22 cellular contexts compared by ENCODE assay signal in the genomic region with DNA sequence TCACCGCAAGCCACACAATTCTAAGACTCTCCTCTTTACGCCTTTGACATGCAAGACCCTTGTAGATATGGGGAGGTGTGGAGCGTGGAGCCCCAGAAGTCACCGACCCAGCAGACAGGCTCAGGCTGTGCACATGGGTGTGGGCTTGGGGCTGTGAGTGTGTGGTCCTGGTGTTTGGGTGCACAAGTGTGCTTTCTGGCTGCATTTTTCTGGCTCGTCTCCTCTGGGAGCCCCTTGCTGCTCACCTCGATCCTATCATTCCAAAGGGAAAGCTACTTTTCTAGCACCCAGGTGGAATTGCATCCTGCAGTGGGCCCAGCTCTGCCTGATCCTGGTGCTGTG.
"Had no signal": no experiment of that assay in that cellular context is flagged by ENCODE, and none has a peak within 500 bp of the region (broad histone marks: within the 10 kb centered on the region; RNA-seq: fewer than 3 reads in every experiment).

No MANE protein-coding gene starts in this region.

- ATAC-seq: activated T-cell treated with anti-CD3 and anti-CD28 coated beads, Interleukin-2, amount 50 U/mL, for 72 hours; foreskin keratinocyte; natural killer cell treated with Interleukin-12 subunit alpha and Interleukin-12 subunit beta and Interleukin-15 and Interleukin-18, amount 100 ng/mL, for 72 hours; pancreas; psoas muscle; stimulated activated naive CD8-positive, alpha-beta T cell treated with anti-CD3 and anti-CD28 coated beads, Interleukin-15, Interleukin-2, amounts not matched to agents 100 U/mL and 50 U/mL, for 24 hours had no signal

- H3K27ac Mint-ChIP-seq: activated CD4-positive, alpha-beta memory T cell treated with anti-CD3 and anti-CD28 coated beads, Interleukin-2, amount 10 ng/mL, durations not matched to agents 7 days and 5 days; activated naive CD4-positive, alpha-beta T cell treated with anti-CD3 and anti-CD28 coated beads for 36 hours; activated T-cell treated with anti-CD3 and anti-CD28 coated beads, Interleukin-2, amount 50 U/mL, for 72 hours; immature natural killer cell; mesothelial cell of epicardium had no signal

- H3K4me3 Mint-ChIP-seq: activated CD4-positive, alpha-beta memory T cell treated with anti-CD3 and anti-CD28 coated beads, Interleukin-2, amount 10 ng/mL, durations not matched to agents 7 days and 5 days; activated naive CD4-positive, alpha-beta T cell treated with anti-CD3 and anti-CD28 coated beads for 36 hours; activated T-cell treated with anti-CD3 and anti-CD28 coated beads, Interleukin-2, amount 50 U/mL, for 72 hours; immature natural killer cell; mesothelial cell of epicardium; natural killer cell treated with Interleukin-12 subunit alpha and Interleukin-12 subunit beta and Interleukin-15 and Interleukin-18, amount 100 ng/mL, for 72 hours had no signal

- H3K27me3 ChIP-seq: cardiac muscle cell, left lung, pancreas, right atrium auricular region, upper lobe of right lung had no signal

- H3K4me3 ChIP-seq: cardiac muscle cell, left lung, lung, pancreas, psoas muscle, right atrium auricular region, upper lobe of right lung had no signal

- DNase-seq: activated CD4-positive, alpha-beta memory T cell treated with anti-CD3 and anti-CD28 coated beads, Interleukin-2, amount 10 ng/mL, durations not matched to agents 7 days and 5 days; activated CD4-positive, alpha-beta T cell treated with anti-CD3 and anti-CD28 coated beads for 48 hours; activated effector memory CD4-positive, alpha-beta T cell treated with Interleukin-2 at 50 U/mL for 16 hours; activated naive CD4-positive, alpha-beta T cell treated with anti-CD3 and anti-CD28 coated beads for 36 hours; activated T-cell treated with anti-CD3 and anti-CD28 coated beads, Interleukin-2, amount 50 U/mL, for 72 hours; amygdala; cortex of kidney; foreskin keratinocyte; immature natural killer cell; pancreas; psoas muscle; stimulated activated CD4-positive, alpha-beta T cell treated with anti-CD3 and anti-CD28 coated beads, Interleukin-4, amount 100 ng/mL, for 24 hours; stimulated activated naive CD8-positive, alpha-beta T cell treated with anti-CD3 and anti-CD28 coated beads, Interleukin-15, Interleukin-2, amounts not matched to agents 100 U/mL and 50 U/mL, for 24 hours; T-helper 9 cell; upper lobe of right lung had no signal

- H3K36me3 ChIP-seq: cardiac muscle cell, left lung, pancreas, right atrium auricular region, upper lobe of right lung had no signal

- FAIRE-seq: endometrium, pancreas had no signal

- H3K9me3 Mint-ChIP-seq: natural killer cell treated with Interleukin-12 subunit alpha and Interleukin-12 subunit beta and Interleukin-15 and Interleukin-18, amount 100 ng/mL, for 72 hours had no signal
